Comparison of ENCODE assay signal across 22 cellular contexts in the genomic region with DNA sequence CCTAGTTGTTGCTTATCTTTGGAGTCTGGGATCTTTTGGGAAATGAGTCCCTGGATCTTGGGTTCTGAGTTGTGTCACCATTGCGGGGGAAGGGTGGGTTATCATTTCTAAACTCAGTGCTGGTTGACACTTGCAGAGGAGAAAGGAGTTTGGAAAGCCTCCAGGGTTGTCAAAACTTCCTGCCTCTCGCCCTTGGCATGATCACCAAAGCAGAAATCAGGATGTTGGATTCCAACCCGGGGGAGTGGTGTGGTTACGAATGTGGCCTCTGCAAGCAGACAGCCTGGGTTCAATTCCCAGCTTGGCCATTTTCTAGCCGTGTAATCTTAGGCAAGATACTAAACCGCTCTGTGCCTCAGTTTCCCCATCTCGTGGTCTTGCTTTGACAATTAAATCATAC. TPM values are rescaled to one million over a fixed set of nuclear protein-coding genes. Genes with fewer than 3 reads are reported as not detected.
DNase-seq lines count a peak whose midpoint lies in the region; FAIRE-seq and TF ChIP-seq lines count a peak whose summit lies in the region.
"Had no signal": no experiment of that assay in that cellular context is flagged by ENCODE, and none has a peak within 500 bp of the region (broad histone marks: within the 10 kb centered on the region; RNA-seq: fewer than 3 reads in every experiment).

No MANE protein-coding gene starts in this region.

- H3K36me3 Mint-ChIP-seq in activated CD4-positive, alpha-beta T cell treated with anti-CD3 and anti-CD28 coated beads, Interleukin-2, amount 10 ng/mL, durations not matched to agents 24 days and 14 days (ENCODE audit: low read depth), result peaks cover 70% of the 10 kb centered on the region
- H3K36me3 Mint-ChIP-seq: mesothelial cell of epicardium had no signal

- no peaks in the 10 kb centered on the region for H3K9me3 Mint-ChIP-seq in activated CD4-positive, alpha-beta T cell treated with anti-CD3 and anti-CD28 coated beads, Interleukin-2, amount 10 ng/mL, durations not matched to agents 24 days and 14 days
- H3K9me3 Mint-ChIP-seq: activated naive CD8-positive, alpha-beta T cell treated with anti-CD3 and anti-CD28 coated beads, Interleukin-2, amount 10 ng/mL, durations not matched to agents 7 days and 5 days; mesothelial cell of epicardium had no signal

- H3K27ac ChIP-seq in BLaER1 (no peak overlapping the region), VCaP (peak overlapping the region; percentile 41; the same call in 1 of the 2 replicates), right atrium auricular region (no peak overlapping the region)
- H3K27ac ChIP-seq: brain microvascular endothelial cell, foreskin keratinocyte, prostate gland had no signal

- DNase-seq in activated CD4-positive, alpha-beta T cell treated with anti-CD3 and anti-CD28 coated beads, Interleukin-2, amount 10 ng/mL, durations not matched to agents 24 days and 14 days, result no peak
- DNase-seq in activated CD4-positive, alpha-beta T cell treated with anti-CD3 and anti-CD28 coated beads, Interleukin-2, amount 50 U/mL, for 48 hours, result no peak
- DNase-seq in right atrium auricular region (ENCODE audit: low spot score), result peak; percentile 60
- no peak for DNase-seq in DMS79 treated with DMSO at 0.1 percent for 48 hours (lab: John Stamatoyannopoulos, UW)
- DNase-seq in NCI-H510A (lab: John Stamatoyannopoulos, UW), result no peak
- no peak for DNase-seq in HTR-8/SVneo (ENCODE audit: insufficient read length, low spot score)
- DNase-seq: activated naive CD8-positive, alpha-beta T cell treated with anti-CD3 and anti-CD28 coated beads, Interleukin-2, amount 10 ng/mL, durations not matched to agents 7 days and 5 days; brain microvascular endothelial cell; foreskin keratinocyte; GOT3; kidney glomerular epithelial cell; MM.1S; NCI-H146; NCI-H2227 treated with DMSO at 0.1 percent for 48 hours; stimulated activated CD4-positive, alpha-beta T cell treated with anti-CD3 and anti-CD28 coated beads, Interleukin-12 subunit alpha, Interleukin-12 subunit beta, amount 100 ng/mL, for 4 hours had no signal

- H3K4me3 Mint-ChIP-seq in activated CD4-positive, alpha-beta T cell treated with anti-CD3 and anti-CD28 coated beads, Interleukin-2, amount 10 ng/mL, durations not matched to agents 24 days and 14 days, result no peak overlapping the region
- H3K4me3 Mint-ChIP-seq: activated naive CD8-positive, alpha-beta T cell treated with anti-CD3 and anti-CD28 coated beads, Interleukin-2, amount 10 ng/mL, durations not matched to agents 7 days and 5 days; mesothelial cell of epicardium had no signal

- peak overlapping the region; percentile 96 for H3K27ac Mint-ChIP-seq in activated CD4-positive, alpha-beta T cell treated with anti-CD3 and anti-CD28 coated beads, Interleukin-2, amount 10 ng/mL, durations not matched to agents 24 days and 14 days
- H3K27ac Mint-ChIP-seq: activated naive CD8-positive, alpha-beta T cell treated with anti-CD3 and anti-CD28 coated beads, Interleukin-2, amount 10 ng/mL, durations not matched to agents 7 days and 5 days; mesothelial cell of epicardium had no signal

- no peak overlapping the region for H3K9ac ChIP-seq in BLaER1

- H3K36me3 ChIP-seq in BLaER1, result no peaks in the 10 kb centered on the region
- H3K36me3 ChIP-seq in right atrium auricular region, result no peaks in the 10 kb centered on the region
- H3K36me3 ChIP-seq: brain microvascular endothelial cell, prostate gland had no signal

- no peaks in the 10 kb centered on the region for H3K27me3 Mint-ChIP-seq in activated CD4-positive, alpha-beta T cell treated with anti-CD3 and anti-CD28 coated beads, Interleukin-2, amount 10 ng/mL, durations not matched to agents 24 days and 14 days
- H3K27me3 Mint-ChIP-seq: activated naive CD8-positive, alpha-beta T cell treated with anti-CD3 and anti-CD28 coated beads, Interleukin-2, amount 10 ng/mL, durations not matched to agents 7 days and 5 days had no signal

- intact Hi-C loops in activated CD4-positive, alpha-beta T cell treated with anti-CD3 and anti-CD28 coated beads, Interleukin-2, amount 10 ng/mL, durations not matched to agents 24 days and 14 days (cut with micrococcal nuclease), result no loop called here

- H3K4me2 ChIP-seq in BLaER1, result 0 out of 2 replicates have a peak overlapping the region, but pooled peaks have one; percentile 6

- no peak for FAIRE-seq in HTR-8/SVneo (lab: Jason Lieb, UNC)
- FAIRE-seq: endothelial cell of umbilical vein had no signal

- no peak overlapping the region for H3K4me3 ChIP-seq in BLaER1
- no peak overlapping the region for H3K4me3 ChIP-seq in right atrium auricular region
- H3K4me3 ChIP-seq: prostate gland had no signal

- H3K4me1 ChIP-seq in BLaER1 (peaks cover 8% of the 10 kb centered on the region; the same call in 1 of the 2 replicates), right atrium auricular region (peaks cover 0 to 15% of the 10 kb centered on the region in 2 donors)
- H3K4me1 ChIP-seq: foreskin keratinocyte, prostate gland had no signal

- no peaks in the 10 kb centered on the region for H3K27me3 ChIP-seq in BLaER1
- no peaks in the 10 kb centered on the region for H3K27me3 ChIP-seq in right atrium auricular region

- H3K9me3 ChIP-seq in BLaER1 (no peaks in the 10 kb centered on the region), right atrium auricular region (no peaks in the 10 kb centered on the region)
- H3K9me3 ChIP-seq: prostate gland had no signal

- peaks cover 57% of the 10 kb centered on the region for H3K4me1 Mint-ChIP-seq in activated CD4-positive, alpha-beta T cell treated with anti-CD3 and anti-CD28 coated beads, Interleukin-2, amount 10 ng/mL, durations not matched to agents 24 days and 14 days

- TF ChIP-seq CTCF in VCaP (conservative IDR thresholded peaks at IDR 0.05) (no peak), right atrium auricular region (IDR thresholded peaks at IDR 0.05) (no peak)

- H4K20me1 ChIP-seq in BLaER1, result no peaks in the 10 kb centered on the region

RNA-seq across cellular contexts. Expression of a gene that starts 24.3 kb away (rescaled TPM):
- 416 and 421 TPM in 2 replicates for total RNA-seq in activated CD4-positive, alpha-beta T cell treated with anti-CD3 and anti-CD28 coated beads, Interleukin-2, amount 10 ng/mL, durations not matched to agents 24 days and 14 days
- total RNA-seq in right atrium auricular region, result under 1 TPM; 0.48 to 0.79 TPM
- total RNA-seq: A673, endothelial cell of umbilical vein, RPMI7951 had no signal

RNA-seq across cellular contexts. Expression of a gene that starts 43.8 kb away (rescaled TPM):
- 3.0 and 4.0 TPM in 2 replicates for total RNA-seq in activated CD4-positive, alpha-beta T cell treated with anti-CD3 and anti-CD28 coated beads, Interleukin-2, amount 10 ng/mL, durations not matched to agents 24 days and 14 days
- 10 to 100 TPM; 12.9 to 17.5 TPM for total RNA-seq in right atrium auricular region
- total RNA-seq: A673 had no signal

Comparison
In these comparisons a context has a peak if more than half of its experiments do, and no peak if none do; other contexts are left out.
1. RNA of a gene that starts 24.3 kb away (total RNA-seq): 416 to 421 TPM in activated CD4-positive, alpha-beta T cell treated with anti-CD3 and anti-CD28 coated beads, Interleukin-2, amount 10 ng/mL, durations not matched to agents 24 days and 14 days; 0.48 to 0.79 TPM in right atrium auricular region; every median in the first group is over 100 times any median in the second.